Comparison of ENCODE assay signal across 1 cellular context in the genomic region with DNA sequence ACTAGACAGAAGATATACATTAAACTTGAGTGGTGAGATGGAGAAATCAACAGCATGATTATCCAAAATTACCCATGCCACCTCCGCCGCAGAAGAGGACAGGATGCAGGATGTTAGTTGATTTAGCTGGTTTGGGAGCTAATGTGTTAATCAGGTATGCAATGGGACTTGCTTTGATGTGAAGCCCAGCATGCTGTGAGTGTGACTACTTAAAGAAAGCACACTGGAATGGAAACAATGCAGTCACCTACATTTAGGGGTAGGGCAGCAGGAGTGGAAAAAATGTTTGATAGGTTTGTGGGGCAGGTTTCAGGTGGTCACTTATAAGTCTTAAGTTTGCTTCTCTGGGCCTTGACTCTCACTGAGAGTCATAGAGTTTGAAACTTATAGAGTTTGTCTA.
TF ChIP-seq lines count a peak whose summit lies in the region.

No MANE protein-coding gene starts in this region.

TF ChIP-seq in GM23338, 12 proteins besides CTCF, POLR2A, EP300 and RAD21 (continued from another document):
- TF ChIP-seq ZNF331 (CRISPR knock-in tag; IDR thresholded peaks at IDR 0.05; ENCODE audit: low read depth), result no peak
- no peak for TF ChIP-seq POLR2AphosphoS5 (IDR thresholded peaks at IDR 0.05; ENCODE audit: low read depth)
